ENCODE assay signal across 15 cellular contexts in genomic region chr2:11368059-11368572, GRCh38. TPM values are rescaled to one million over a fixed set of nuclear protein-coding genes. Genes with fewer than 3 reads are reported as not detected.
A peak's percentile ranks its signal among the peaks of the same experiment; 100 is the strongest.
DNase-seq lines count a peak whose midpoint lies in the region; ATAC-seq and TF ChIP-seq lines count a peak whose summit lies in the region.
"Had no signal": no experiment of that assay in that cellular context is flagged by ENCODE, and none has a peak within 500 bp of the region (broad histone marks: within the 10 kb centered on the region; RNA-seq: fewer than 3 reads in every experiment).

No MANE protein-coding gene starts in this region.

- H3K27me3 ChIP-seq in left lung (no peaks in the 10 kb centered on the region), skeletal muscle tissue (ENCODE audit: control insufficient read depth in 3 of 3, insufficient read depth in 3 of 3, low read length in 3 of 3) (no peaks in the 10 kb centered on the region)

- H3K9ac ChIP-seq in skeletal muscle tissue (ENCODE audit: low read depth in 1 of 3, low read length in 3 of 3), result peak overlapping the region; percentile 57 to 70 (median 64)

- DNase-seq in HT-29 (ENCODE audit: low spot score) (peak; percentile 10), dermis blood vessel endothelial cell (peak; percentile 56), left lung (no peak), SHP77 (lab: John Stamatoyannopoulos, UW) (no peak), dedifferentiated amniotic fluid mesenchymal stem cell (ENCODE audit: extremely low spot score) (no peak), T-helper 17 cell (no peak), iPS-NIHi7 (ENCODE audit: extremely low spot score) (no peak)
- DNase-seq: activated B cell treated with CpG ODN at 0.5 μM for 24 hours; central memory CD4-positive, alpha-beta T cell; naive B cell; stimulated activated naive CD8-positive, alpha-beta T cell treated with anti-CD3 and anti-CD28 coated beads, Interleukin-15, Interleukin-2, amounts not matched to agents 100 U/mL and 50 U/mL, for 24 hours had no signal

- intact Hi-C loops in left lung (cut with DNase I), result no loop called here

- H3K27me3 Mint-ChIP-seq in T-helper 17 cell, result peaks cover 39% of the 10 kb centered on the region

- H3K4me3 Mint-ChIP-seq in T-helper 17 cell, result no peak overlapping the region
- H3K4me3 Mint-ChIP-seq: activated B cell treated with CpG ODN at 0.5 μM for 24 hours, naive B cell had no signal

- H3K4me1 Mint-ChIP-seq in T-helper 17 cell, result peaks cover 6% of the 10 kb centered on the region

- no peaks in the 10 kb centered on the region for H3K36me3 ChIP-seq in left lung
- H3K36me3 ChIP-seq in skeletal muscle tissue (ENCODE audit: control insufficient read depth in 3 of 3, insufficient read depth in 3 of 3, low read length in 3 of 3), result no peaks in the 10 kb centered on the region
- H3K36me3 ChIP-seq: HAP-1 had no signal

- H3K27ac ChIP-seq in left lung (peak overlapping the region; percentile 54 to 70), skeletal muscle tissue (ENCODE audit: low read depth, low read length) (peak overlapping the region; percentile 27)
- H3K27ac ChIP-seq: C4-2B had no signal

- no peaks in the 10 kb centered on the region for H3K9me3 ChIP-seq in left lung
- H3K9me3 ChIP-seq in skeletal muscle tissue (ENCODE audit: control insufficient read depth in 3 of 3, low read length in 3 of 3), result no peaks in the 10 kb centered on the region
- H3K9me3 ChIP-seq in T-helper 17 cell (ENCODE audit: control insufficient read depth, low read length, poor library complexity, severe bottlenecking), result no peaks in the 10 kb centered on the region
- H3K9me3 ChIP-seq: HAP-1 had no signal

- no peak overlapping the region for H3K27ac Mint-ChIP-seq in T-helper 17 cell
- H3K27ac Mint-ChIP-seq: activated B cell treated with CpG ODN at 0.5 μM for 24 hours; activated T-helper 2 cell treated with anti-CD3 and anti-CD28 coated beads, Interferon-gamma antibody, Interleukin-2, Interleukin-4, amounts not matched to agents 10 μg/mL and 5 μg/mL and 100 μg/mL, durations not matched to agents 14 hours and 24 hours and 36 hours; naive B cell had no signal

- peak; percentile 12 for ATAC-seq in left lung
- no peak for ATAC-seq in T-helper 17 cell
- ATAC-seq: stimulated activated naive CD8-positive, alpha-beta T cell treated with anti-CD3 and anti-CD28 coated beads, Interleukin-15, Interleukin-2, amounts not matched to agents 100 U/mL and 50 U/mL, for 24 hours had no signal

- H3K36me3 Mint-ChIP-seq in T-helper 17 cell (ENCODE audit: low read depth), result peaks cover 4% of the 10 kb centered on the region
- H3K36me3 Mint-ChIP-seq: naive B cell had no signal

- H3K4me1 ChIP-seq in left lung, result no peaks in the 10 kb centered on the region
- H3K4me1 ChIP-seq in skeletal muscle tissue (ENCODE audit: control insufficient read depth in 3 of 3, insufficient read depth in 3 of 3, low read length in 3 of 3), result peaks cover 42 to 58% (median 57%) of the 10 kb centered on the region in 3 donors

- TF ChIP-seq CTCF in left lung (IDR thresholded peaks at IDR 0.05), result no peak

- H3K4me3 ChIP-seq in left lung (no peak overlapping the region), skeletal muscle tissue (ENCODE audit: low read length in 3 of 3) (peak overlapping the region; percentile 42 to 67 (median 56))
- H3K4me3 ChIP-seq: HAP-1 had no signal

RNA-seq across cellular contexts. Expression of gene ROCK2, which starts 23.7 kb away (rescaled TPM):
- total RNA-seq in HT-29 (2014; rRNA removed; shearing (Covaris generic)), result 37.1 and 39.4 TPM in 2 replicates
- total RNA-seq in dermis blood vessel endothelial cell, result 65.9 and 83.3 TPM in 2 replicates
- 10 to 100 TPM; 49.4 to 59.0 TPM for total RNA-seq in left lung
- total RNA-seq in skeletal muscle tissue, result 37.1 TPM
- total RNA-seq in T-helper 17 cell, result 10 to 100 TPM; 15.0 to 17.6 TPM

Comparison
In these comparisons a context has a peak if more than half of its experiments do, and no peak if none do; other contexts are left out.
1. DNase-seq: peak in HT-29 (single experiment) and dermis blood vessel endothelial cell (single experiment); none in left lung (0 of 2), SHP77 (0 of 2), dedifferentiated amniotic fluid mesenchymal stem cell (single experiment), T-helper 17 cell (0 of 3) and iPS-NIHi7 (single experiment).
2. H3K4me3 ChIP-seq: peak in skeletal muscle tissue (3 of 3); none in left lung (0 of 2).